ENCODE assay signal across 21 cellular contexts in the genomic region with DNA sequence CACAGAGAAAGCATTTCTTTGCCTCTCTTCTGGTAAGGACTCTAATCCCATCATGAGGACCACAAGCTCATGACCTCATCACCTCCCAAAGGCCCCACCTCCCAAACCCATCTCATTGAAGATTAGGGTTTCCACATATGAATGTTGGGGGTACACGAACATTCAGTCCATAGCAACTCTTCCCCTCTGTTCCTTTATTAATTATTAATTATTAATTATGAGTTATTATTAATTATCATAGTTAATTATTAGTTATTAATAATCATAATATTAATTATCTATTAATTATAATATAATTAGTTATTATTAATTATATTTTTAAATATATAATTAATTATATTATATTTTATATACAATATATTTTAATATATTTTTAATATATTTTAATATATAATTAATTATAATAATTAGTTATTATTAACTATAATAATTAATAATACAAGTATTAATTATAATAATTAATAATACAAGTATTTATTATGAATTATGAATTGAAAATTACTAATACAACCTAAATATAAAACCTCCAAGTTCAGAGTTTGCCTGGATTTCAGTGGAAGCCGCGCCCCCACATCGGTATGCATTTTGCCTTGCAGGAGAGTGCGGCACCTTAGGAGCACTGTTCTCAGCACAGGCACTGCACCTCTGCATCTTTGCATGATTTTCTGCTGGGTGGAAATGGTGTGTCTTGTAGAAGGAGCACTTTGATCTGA.
DNase-seq lines count a peak whose midpoint lies in the region; ATAC-seq, FAIRE-seq and TF ChIP-seq lines count a peak whose summit lies in the region.
"Had no signal": no experiment of that assay in that cellular context is flagged by ENCODE, and none has a peak within 500 bp of the region (broad histone marks: within the 10 kb centered on the region; RNA-seq: fewer than 3 reads in every experiment).

No MANE protein-coding gene starts in this region.

- H3K9me1 ChIP-seq in keratinocyte (ENCODE audit: control insufficient read depth, extremely low read depth, insufficient read depth, low read length): no peaks in the 10 kb centered on the region

- intact Hi-C loops in left ventricle myocardium superior (cut with micrococcal nuclease) (no loop called here), right cardiac atrium (cut with DNase I) (loop anchor here in 1 of 4 donors (10.0 kb wide), 1 partner anchor 128 kb away; the partner anchor contains the start of gene ANO1)

- DNase-seq in left ventricle myocardium superior (peak; percentile 23), right cardiac atrium (no peak), SW480 (ENCODE audit: low spot score) (peak; percentile 66), keratinocyte (ENCODE audit: low read depth, low spot score) (no peak), DMS53 (lab: John Stamatoyannopoulos, UW) (no peak), mesendoderm (no peak), NCI-H510A treated with DMSO at 0.1 percent for 48 hours (lab: John Stamatoyannopoulos, UW) (no peak)
- DNase-seq: activated CD4-positive, alpha-beta T cell treated with anti-CD3 and anti-CD28 coated beads, Interleukin-2, amount 50 U/mL, for 1 hour; CD4-positive, alpha-beta T cell; cerebellar nuclear complex; effector CD8-positive, alpha-beta T cell; HFFc6; immature natural killer cell; KG1; NCI-H1092 treated with DMSO at 0.1 percent for 48 hours; NCI-H2081; T-cell had no signal

- H3K4ac ChIP-seq in mesendoderm (ENCODE audit: low read depth, low read length): no peak overlapping the region

- no peak for ATAC-seq in left ventricle myocardium superior
- no peak for ATAC-seq in right cardiac atrium
- ATAC-seq in HG03378 (IDR thresholded peaks at IDR 0.05; ENCODE audit: unreplicated experiment): no peak
- ATAC-seq: psoas muscle had no signal

- FAIRE-seq in keratinocyte (lab: Jason Lieb, UNC): no peak

- H3K4me3 ChIP-seq in right cardiac atrium (ENCODE audit: low read length) (no peak overlapping the region), keratinocyte (ENCODE audit: control insufficient read depth in 2 of 3, extremely low read depth in 1 of 3, insufficient read depth in 2 of 3, low read depth in 1 of 3, low read length in 3 of 3) (no peak overlapping the region), mesendoderm (ENCODE audit: low read length) (no peak overlapping the region)
- H3K4me3 ChIP-seq: heart left ventricle, psoas muscle, suprapubic skin had no signal

- H3K9ac ChIP-seq in keratinocyte (ENCODE audit: control insufficient read depth, extremely low read depth, insufficient read depth, low read length): no peak overlapping the region
- H3K9ac ChIP-seq in mesendoderm (ENCODE audit: low read length): no peak overlapping the region

- H3K4me1 ChIP-seq in right cardiac atrium (ENCODE audit: control insufficient read depth, insufficient read depth, low read length) (peaks cover 2% of the 10 kb centered on the region), keratinocyte (ENCODE audit: control insufficient read depth, extremely low read depth, insufficient read depth, low read length) (peaks cover 26% of the 10 kb centered on the region), mesendoderm (ENCODE audit: control insufficient read depth, low read depth, low read length) (no peaks in the 10 kb centered on the region)
- H3K4me1 ChIP-seq: psoas muscle, suprapubic skin had no signal

- H3K9me3 ChIP-seq in right cardiac atrium (ENCODE audit: control insufficient read depth, low read length) (no peaks in the 10 kb centered on the region), keratinocyte (ENCODE audit: control insufficient read depth, low read depth, low read length) (no peaks in the 10 kb centered on the region)

- no peaks in the 10 kb centered on the region for H3K79me1 ChIP-seq in mesendoderm (ENCODE audit: low read length)

- H2AK5ac ChIP-seq in mesendoderm (ENCODE audit: low read length): no peak overlapping the region

- H3K79me2 ChIP-seq in keratinocyte (ENCODE audit: control insufficient read depth, insufficient read depth, low read length) (no peaks in the 10 kb centered on the region), mesendoderm (ENCODE audit: control insufficient read depth, insufficient read depth, low read length) (no peaks in the 10 kb centered on the region)

- no peaks in the 10 kb centered on the region for H4K20me1 ChIP-seq in keratinocyte (ENCODE audit: control insufficient read depth, extremely low read depth, insufficient read depth, low read length)

- no peak overlapping the region for H2BK120ac ChIP-seq in mesendoderm (ENCODE audit: low read depth, low read length)

- H3K27ac ChIP-seq in right cardiac atrium (ENCODE audit: low read length): no peak overlapping the region
- H3K27ac ChIP-seq in keratinocyte (ENCODE audit: control insufficient read depth, insufficient read depth, low read length): peak overlapping the region; percentile 69
- H3K27ac ChIP-seq in mesendoderm (ENCODE audit: low read depth, low read length): no peak overlapping the region
- H3K27ac ChIP-seq: heart left ventricle, psoas muscle, suprapubic skin had no signal

- 92% methylated on average over 5 of the region's 5 CpGs for WGBS in right cardiac atrium
- no CpG with 5 or more reads among the region's 5 CpGs for WGBS in mesendoderm (ENCODE audit: extremely low coverage, insufficient coverage, low lambda C conversion rate)

- H3K18ac ChIP-seq in mesendoderm (ENCODE audit: low read length): no peak overlapping the region

- H4K5ac ChIP-seq in mesendoderm (ENCODE audit: low read length): no peak overlapping the region

- H4K8ac ChIP-seq in mesendoderm (ENCODE audit: low read depth, low read length): no peak overlapping the region

- H3K56ac ChIP-seq in mesendoderm (ENCODE audit: low read length): no peak overlapping the region

- H2BK5ac ChIP-seq in mesendoderm (ENCODE audit: low read length): no peak overlapping the region

- no peak overlapping the region for H3K23ac ChIP-seq in mesendoderm (ENCODE audit: low read length)

- no peak overlapping the region for H2BK15ac ChIP-seq in mesendoderm (replicated peaks; ENCODE audit: low read depth)

- no peaks in the 10 kb centered on the region for H3K36me3 ChIP-seq in keratinocyte (ENCODE audit: control insufficient read depth in 2 of 2, extremely low read depth in 1 of 2, insufficient read depth in 2 of 2, low read length in 2 of 2)
- H3K36me3 ChIP-seq in mesendoderm (ENCODE audit: control insufficient read depth, insufficient read depth, low read length): no peaks in the 10 kb centered on the region
- H3K36me3 ChIP-seq: heart left ventricle, suprapubic skin had no signal

- dilution Hi-C loops in keratinocyte (cut with MboI; ENCODE audit: extremely low pct_ligation_motif_present, low sequenced_read_pairs): no loop called here

- no peaks in the 10 kb centered on the region for H3K27me3 ChIP-seq in right cardiac atrium (ENCODE audit: control insufficient read depth, insufficient read depth)
- peaks cover 2% of the 10 kb centered on the region for H3K27me3 ChIP-seq in keratinocyte (ENCODE audit: control insufficient read depth, extremely low read depth, insufficient read depth, low read length)
- no peaks in the 10 kb centered on the region for H3K27me3 ChIP-seq in mesendoderm (ENCODE audit: insufficient read depth, low read length, poor library complexity)
- H3K27me3 ChIP-seq: heart left ventricle had no signal

- no peak for TF ChIP-seq CTCF in keratinocyte (optimal IDR thresholded peaks at IDR 0.05 in 1 of 3, IDR thresholded peaks at IDR 0.05 in 1 of 3, conservative IDR thresholded peaks at IDR 0.05 in 1 of 3; ENCODE audit: extremely low read depth in 1 of 3, insufficient read depth in 2 of 3, low read length in 3 of 3)

- H3K4me2 ChIP-seq in keratinocyte (ENCODE audit: control insufficient read depth, extremely low read depth, insufficient read depth, low read depth, low read length) (no peak overlapping the region), mesendoderm (ENCODE audit: low read length) (no peak overlapping the region)

- no peak overlapping the region for H2AFZ ChIP-seq in keratinocyte (ENCODE audit: control insufficient read depth, low read length)

Comparison
In these comparisons a context has a peak if more than half of its experiments do, and no peak if none do; other contexts are left out.
1. DNase-seq: peak in left ventricle myocardium superior (single experiment) and SW480 (single experiment); none in right cardiac atrium (0 of 3), keratinocyte (single experiment), DMS53 (single experiment), mesendoderm (single experiment) and NCI-H510A treated with DMSO at 0.1 percent for 48 hours (single experiment).